ENCODE assay signal across 8 cellular contexts in genomic region chr19:19063183-19064097, GRCh38. TPM values are rescaled to one million over a fixed set of nuclear protein-coding genes. Genes with fewer than 3 reads are reported as not detected.
DNase-seq lines count a peak whose midpoint lies in the region; ATAC-seq, FAIRE-seq and TF ChIP-seq lines count a peak whose summit lies in the region.

Gene SLC25A42 (plus strand): TSS chr19:19063994. CDS start chr19:19096125, 32,131 bp downstream.

- H3K36me3 Mint-ChIP-seq in activated naive CD8-positive, alpha-beta T cell treated with anti-CD3 and anti-CD28 coated beads, Interleukin-2, amount 50 U/mL, for 24 hours (ENCODE audit: low read depth), result peaks cover 2% of the 10 kb centered on the region

- peaks cover 45% of the 10 kb centered on the region for H3K4me1 Mint-ChIP-seq in activated naive CD8-positive, alpha-beta T cell treated with anti-CD3 and anti-CD28 coated beads, Interleukin-2, amount 50 U/mL, for 24 hours

- 3 to 4% methylated on average over 61 to 77 of the region's 77 CpGs for WGBS in pancreas, 2 donors
- WGBS in tibial nerve, 2 donors, result 2% methylated on average over 49 to 50 of the region's 77 CpGs

- peak within 1 kb of the TSS; percentile 93 for H3K27ac Mint-ChIP-seq in activated naive CD8-positive, alpha-beta T cell treated with anti-CD3 and anti-CD28 coated beads, Interleukin-2, amount 50 U/mL, for 24 hours

- H3K9me3 Mint-ChIP-seq in activated naive CD8-positive, alpha-beta T cell treated with anti-CD3 and anti-CD28 coated beads, Interleukin-2, amount 50 U/mL, for 24 hours, result no peaks in the 10 kb centered on the region

- H3K27ac ChIP-seq in pancreas, result peak within 1 kb of the TSS; percentile 28 to 72 (median 70)
- peak within 1 kb of the TSS; percentile 82 to 93 (median 90) for H3K27ac ChIP-seq in tibial nerve

- peaks cover 0 to 5% (median 3%) of the 10 kb centered on the region in 3 donors for H3K4me1 ChIP-seq in pancreas
- peaks cover 0 to 25% (median 8%) of the 10 kb centered on the region in 4 donors for H3K4me1 ChIP-seq in tibial nerve

- ATAC-seq in HG02763 (IDR thresholded peaks at IDR 0.05; ENCODE audit: unreplicated experiment), result peak; percentile 93
- peak; percentile 97 for ATAC-seq in activated naive CD8-positive, alpha-beta T cell treated with anti-CD3 and anti-CD28 coated beads, Interleukin-2, amount 50 U/mL, for 24 hours
- peak; percentile 94 for ATAC-seq in Right ventricle myocardium superior (ENCODE audit: poor library complexity)
- peak; percentile 93 to 97 (median 94) for ATAC-seq in pancreas

- H3K27me3 ChIP-seq in pancreas (no peaks in the 10 kb centered on the region), tibial nerve (no peaks in the 10 kb centered on the region)

- no peak for TF ChIP-seq CTCF in GM12864 (IDR thresholded peaks at IDR 0.05; ENCODE audit: low read depth, low read length, missing control alignments)
- no peak for TF ChIP-seq CTCF in pancreas (IDR thresholded peaks at IDR 0.05)
- TF ChIP-seq CTCF in tibial nerve (IDR thresholded peaks at IDR 0.05), result peak in 1 of 5 experiments; percentile 18

- H3K36me3 ChIP-seq in pancreas (no peaks in the 10 kb centered on the region), tibial nerve (peaks cover 0 to 17% (median 0%) of the 10 kb centered on the region in 3 donors)

- TF ChIP-seq EP300 in tibial nerve (IDR thresholded peaks at IDR 0.05), result peak; percentile 69 to 80

- intact Hi-C loops in Right ventricle myocardium superior (cut with DNase I) (no loop called here), pancreas (cut with DNase I) (no loop called here)

- H3K27me3 Mint-ChIP-seq in activated naive CD8-positive, alpha-beta T cell treated with anti-CD3 and anti-CD28 coated beads, Interleukin-2, amount 50 U/mL, for 24 hours, result no peaks in the 10 kb centered on the region

- peak; percentile 96 for FAIRE-seq in pancreas (lab: Jason Lieb, UNC)

- TF ChIP-seq POLR2A in tibial nerve (IDR thresholded peaks at IDR 0.05), result peak; percentile 21 to 49

- peak within 1 kb of the TSS; percentile 76 for H3K4me3 ChIP-seq in GM12864 (ENCODE audit: low read depth, low read length)
- H3K4me3 ChIP-seq in pancreas, result peak within 1 kb of the TSS; percentile 61 to 73 (median 70)
- peak within 1 kb of the TSS; percentile 64 to 83 (median 72) for H3K4me3 ChIP-seq in tibial nerve

- peak within 1 kb of the TSS; percentile 78 for H3K4me3 Mint-ChIP-seq in activated naive CD8-positive, alpha-beta T cell treated with anti-CD3 and anti-CD28 coated beads, Interleukin-2, amount 50 U/mL, for 24 hours

- peak; percentile 99 for DNase-seq in GM12864 (ENCODE audit: low read depth)
- DNase-seq in NCI-H1417 treated with DMSO at 0.1 percent for 48 hours (lab: John Stamatoyannopoulos, UW), result peak; percentile 98
- DNase-seq in SW480 (ENCODE audit: low spot score), result peak; percentile 99
- DNase-seq in activated naive CD8-positive, alpha-beta T cell treated with anti-CD3 and anti-CD28 coated beads, Interleukin-2, amount 50 U/mL, for 24 hours, result peak; percentile 98
- DNase-seq in Right ventricle myocardium superior, result peak; percentile 99
- peak; percentile 96 to 100 (median 100) for DNase-seq in pancreas
- DNase-seq in tibial nerve (ENCODE audit: low spot score in 2 of 2), result peak; percentile 99 to 100

- no peaks in the 10 kb centered on the region for H3K9me3 ChIP-seq in pancreas
- no peaks in the 10 kb centered on the region for H3K9me3 ChIP-seq in tibial nerve

RNA-seq across cellular contexts. Expression of gene SLC25A42, which starts in this region (rescaled TPM):
- total RNA-seq in Right ventricle myocardium superior, result 27.2 TPM
- total RNA-seq in pancreas, result 1 to 10 TPM; 3.9 to 8.6 (median 5.7) TPM
- polyA plus RNA-seq in pancreas, result 1 to 10 TPM; 7.4 to 8.7 TPM
- total RNA-seq in tibial nerve, result 10 to 100 TPM; 13.8 to 25.5 (median 15.5) TPM

Comparison
In these comparisons a context has a peak if more than half of its experiments do, and no peak if none do; other contexts are left out.
1. Peak in every context shown above with its lines: DNase-seq, ATAC-seq, H3K4me3 ChIP-seq and H3K27ac ChIP-seq.